ENCODE assay signal across 17 cellular contexts in genomic region chr3:57080171-57080570, GRCh38. TPM values are rescaled to one million over a fixed set of nuclear protein-coding genes. Genes with fewer than 3 reads are reported as not detected.
A peak's percentile ranks its signal among the peaks of the same experiment; 100 is the strongest.
DNase-seq lines count a peak whose midpoint lies in the region; ATAC-seq and TF ChIP-seq lines count a peak whose summit lies in the region.
"Had no signal": no experiment of that assay in that cellular context is flagged by ENCODE, and none has a peak within 500 bp of the region (broad histone marks: within the 10 kb centered on the region; RNA-seq: fewer than 3 reads in every experiment).

No MANE protein-coding gene starts in this region.

- H3K36me3 Mint-ChIP-seq in activated naive CD4-positive, alpha-beta T cell treated with anti-CD3 and anti-CD28 coated beads, Interleukin-2, amount 50 U/mL, for 24 hours = no peaks in the 10 kb centered on the region

- no peak for DNase-seq in activated naive CD4-positive, alpha-beta T cell treated with anti-CD3 and anti-CD28 coated beads, Interleukin-2, amount 50 U/mL, for 16 hours
- DNase-seq in PC-9 (no peak), hepatocyte (ENCODE audit: low spot score) (no peak), NCI-H82 treated with DMSO at 0.1 percent for 48 hours (lab: John Stamatoyannopoulos, UW; ENCODE audit: unreplicated experiment) (no peak), sciatic nerve (ENCODE audit: low spot score) (no peak)
- no peak for DNase-seq in stimulated activated naive CD8-positive, alpha-beta T cell treated with anti-CD3 and anti-CD28 coated beads, Interleukin-15, amount 100 ng/mL, for 72 hours
- DNase-seq: activated CD8-positive, alpha-beta memory T cell treated with anti-CD3 and anti-CD28 coated beads, Interleukin-2, amount 50 U/mL, for 4 hours; GDM1; hypothalamus; Kasumi-1; NCI-H2029 treated with DMSO at 0.1 percent for 48 hours; stimulated activated CD4-positive, alpha-beta T cell treated with anti-CD3 and anti-CD28 coated beads, Interleukin-4, amount 100 ng/mL, for 1 hour; T-helper 9 cell had no signal

- H3K9me3 ChIP-seq in PC-9 (ENCODE audit: insufficient read depth, low read depth) (no peaks in the 10 kb centered on the region), hepatocyte (ENCODE audit: low read depth) (no peaks in the 10 kb centered on the region)
- H3K9me3 ChIP-seq: BLaER1 had no signal

- POLR2A ChIA-PET in PC-9 (lab: Charles Lee; ENCODE audit: unreplicated experiment) = interaction anchor here (0.7 kb wide), 1 partner anchor 73 kb away, joined by 5 read pairs; no protein-coding TSS in a partner anchor

- H3K4me3 ChIP-seq in PC-9 (peak overlapping the region; percentile 95), hepatocyte (no peak overlapping the region)

- H2AFZ ChIP-seq in PC-9 (no peak overlapping the region), hepatocyte (peak overlapping the region; percentile 98)

- BruUV-seq in PC-9 (replicated peaks; lab: Mats Ljungman, UMichigan) = no TSS peak

- H3K27me3 Mint-ChIP-seq in activated naive CD4-positive, alpha-beta T cell treated with anti-CD3 and anti-CD28 coated beads, Interleukin-2, amount 50 U/mL, for 24 hours = peaks cover 31% of the 10 kb centered on the region
- H3K27me3 Mint-ChIP-seq in stimulated activated naive CD8-positive, alpha-beta T cell treated with anti-CD3 and anti-CD28 coated beads, Interleukin-15, amount 100 ng/mL, for 72 hours = peaks cover 61% of the 10 kb centered on the region

- H3K4me3 Mint-ChIP-seq in activated naive CD4-positive, alpha-beta T cell treated with anti-CD3 and anti-CD28 coated beads, Interleukin-2, amount 50 U/mL, for 24 hours = peak overlapping the region; percentile 57
- peak overlapping the region; percentile 30 to 48 for H3K4me3 Mint-ChIP-seq in stimulated activated naive CD8-positive, alpha-beta T cell treated with anti-CD3 and anti-CD28 coated beads, Interleukin-15, amount 100 ng/mL, for 72 hours

- H3K79me2 ChIP-seq in PC-9 (ENCODE audit: low read depth) (peaks cover 33% of the 10 kb centered on the region), hepatocyte (peaks cover 14% of the 10 kb centered on the region)

- H3K27me3 ChIP-seq in PC-9 (ENCODE audit: insufficient read depth, low read depth) = no peaks in the 10 kb centered on the region
- no peaks in the 10 kb centered on the region for H3K27me3 ChIP-seq in hepatocyte

- H4K20me1 ChIP-seq in PC-9 (ENCODE audit: insufficient read depth) (no peaks in the 10 kb centered on the region), hepatocyte (ENCODE audit: insufficient read depth, poor library complexity, severe bottlenecking) (no peaks in the 10 kb centered on the region)
- H4K20me1 ChIP-seq: BLaER1 had no signal

- CTCF ChIA-PET in PC-9 (lab: Charles Lee) = no interaction called here

- no peaks in the 10 kb centered on the region for H3K9me3 Mint-ChIP-seq in activated naive CD4-positive, alpha-beta T cell treated with anti-CD3 and anti-CD28 coated beads, Interleukin-2, amount 50 U/mL, for 24 hours
- no peaks in the 10 kb centered on the region for H3K9me3 Mint-ChIP-seq in stimulated activated naive CD8-positive, alpha-beta T cell treated with anti-CD3 and anti-CD28 coated beads, Interleukin-15, amount 100 ng/mL, for 72 hours

- ATAC-seq in stimulated activated naive CD8-positive, alpha-beta T cell treated with anti-CD3 and anti-CD28 coated beads, Interleukin-15, amount 100 ng/mL, for 72 hours = no peak
- ATAC-seq in GM18517 (IDR thresholded peaks at IDR 0.05; ENCODE audit: unreplicated experiment) = no peak
- no peak for ATAC-seq in sciatic nerve

- H3K4me1 Mint-ChIP-seq in activated naive CD4-positive, alpha-beta T cell treated with anti-CD3 and anti-CD28 coated beads, Interleukin-2, amount 50 U/mL, for 24 hours = no peaks in the 10 kb centered on the region
- H3K4me1 Mint-ChIP-seq in stimulated activated naive CD8-positive, alpha-beta T cell treated with anti-CD3 and anti-CD28 coated beads, Interleukin-15, amount 100 ng/mL, for 72 hours = peaks cover 9% of the 10 kb centered on the region

- H3K27ac ChIP-seq in PC-9 = peak overlapping the region; percentile 89; the same call in 1 of the 2 replicates
- H3K27ac ChIP-seq in hepatocyte = no peak overlapping the region
- H3K27ac ChIP-seq: BLaER1, epithelial cell of prostate had no signal

- peaks cover 18% of the 10 kb centered on the region; the same call in 1 of the 2 replicates for H3F3A ChIP-seq in PC-9 (ENCODE audit: insufficient read depth, low read depth)

- 84% methylated on average over 4 of the region's 4 CpGs for WGBS in hepatocyte (ENCODE audit: low lambda C conversion rate, missing lambda C conversion rate)

- H3K4me1 ChIP-seq in PC-9 (replicated peaks; ENCODE audit: insufficient read depth) (peaks cover 46% of the 10 kb centered on the region), hepatocyte (ENCODE audit: insufficient read depth) (peaks cover 17% of the 10 kb centered on the region)

- TF ChIP-seq CTCF in PC-9 (conservative IDR thresholded peaks at IDR 0.05) (no peak), hepatocyte (IDR thresholded peaks at IDR 0.05; ENCODE audit: poor library complexity) (no peak)

- H3K27ac Mint-ChIP-seq in activated naive CD4-positive, alpha-beta T cell treated with anti-CD3 and anti-CD28 coated beads, Interleukin-2, amount 50 U/mL, for 24 hours = no peak overlapping the region
- H3K27ac Mint-ChIP-seq in stimulated activated naive CD8-positive, alpha-beta T cell treated with anti-CD3 and anti-CD28 coated beads, Interleukin-15, amount 100 ng/mL, for 72 hours = no peak overlapping the region

- no peaks in the 10 kb centered on the region for H3K9me2 ChIP-seq in PC-9 (ENCODE audit: insufficient read depth)
- H3K9me2 ChIP-seq in hepatocyte (replicated peaks; ENCODE audit: insufficient read depth) = no peaks in the 10 kb centered on the region

- H3K4me2 ChIP-seq in PC-9 (peak overlapping the region; percentile 89), hepatocyte (peak overlapping the region; percentile 100)

- H3K36me3 ChIP-seq in PC-9 (ENCODE audit: low read depth) (peaks cover 5% of the 10 kb centered on the region; the same call in 1 of the 2 replicates), hepatocyte (replicated peaks; ENCODE audit: insufficient read depth, low read depth) (no peaks in the 10 kb centered on the region)
- H3K36me3 ChIP-seq: BLaER1 had no signal

- intact Hi-C loops in PC-9 (cut with micrococcal nuclease; ENCODE audit: unreplicated experiment) (no loop called here), sciatic nerve (cut with DNase I) (no loop called here)

RNA-seq across cellular contexts. Expression of gene SPATA12, which starts 19.7 kb away (rescaled TPM):
- total RNA-seq in PC-9 (2021) = 0.43 and 0.57 TPM in 2 replicates
- total RNA-seq in hepatocyte = 0.08 and 0.10 TPM in 2 replicates
- polyA plus RNA-seq in hepatocyte = 0.25 and 1.2 TPM in 2 replicates
- not detected for total RNA-seq in sciatic nerve
